In the genomic region with DNA sequence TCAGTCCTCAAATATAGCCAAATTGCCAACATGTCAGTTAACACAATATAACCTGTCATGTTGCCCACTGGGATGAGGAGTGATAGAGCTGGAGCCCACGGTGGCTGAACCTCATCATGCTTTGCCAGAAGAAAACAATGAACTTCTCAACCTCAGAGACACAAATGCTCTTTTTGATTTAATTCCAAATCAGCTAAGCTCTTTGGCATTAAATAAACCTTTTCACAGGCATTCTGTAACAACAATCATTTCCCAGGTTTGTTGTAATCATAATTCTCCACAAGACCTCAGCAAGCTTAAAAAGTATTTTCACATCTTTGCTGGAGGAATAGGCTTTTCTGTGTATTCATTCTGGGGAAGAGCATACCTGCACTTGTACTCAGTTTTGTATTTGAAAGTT, we compare ENCODE assay signal across 17 cellular contexts.
A peak's percentile ranks its signal among the peaks of the same experiment; 100 is the strongest.
DNase-seq lines count a peak whose midpoint lies in the region; ATAC-seq and TF ChIP-seq lines count a peak whose summit lies in the region.
"Had no signal": no experiment of that assay in that cellular context is flagged by ENCODE, and none has a peak within 500 bp of the region (broad histone marks: within the 10 kb centered on the region; RNA-seq: fewer than 3 reads in every experiment).

No MANE protein-coding gene starts in this region.

- H3K79me2 ChIP-seq in hepatocyte = no peaks in the 10 kb centered on the region

- H2AFZ ChIP-seq in hepatocyte = no peak overlapping the region

- H3K9ac ChIP-seq in subcutaneous abdominal adipose tissue (ENCODE audit: low read length in 5 of 5) = no peak overlapping the region

- WGBS in hepatocyte (ENCODE audit: low lambda C conversion rate, missing lambda C conversion rate) = 61% methylated on average over 1 of the region's 1 CpG
- 35 to 46% methylated on average over 1 of the region's 1 CpG for WGBS in esophagus squamous epithelium, 2 donors

- TF ChIP-seq CTCF in hepatocyte (IDR thresholded peaks at IDR 0.05; ENCODE audit: poor library complexity) (no peak), esophagus squamous epithelium (IDR thresholded peaks at IDR 0.05) (no peak)

- no peaks in the 10 kb centered on the region for H3K9me2 ChIP-seq in hepatocyte (replicated peaks; ENCODE audit: insufficient read depth)

- no peak for TF ChIP-seq POLR2A in esophagus squamous epithelium (IDR thresholded peaks at IDR 0.05)

- H3K9me3 ChIP-seq in hepatocyte (ENCODE audit: low read depth) (no peaks in the 10 kb centered on the region), subcutaneous abdominal adipose tissue (ENCODE audit: control insufficient read depth in 5 of 5, low read length in 5 of 5) (no peaks in the 10 kb centered on the region), esophagus squamous epithelium (no peaks in the 10 kb centered on the region)
- H3K9me3 ChIP-seq: BE2C had no signal

- no peak overlapping the region for H3K4me2 ChIP-seq in hepatocyte

- no peaks in the 10 kb centered on the region for H3K36me3 ChIP-seq in hepatocyte (replicated peaks; ENCODE audit: insufficient read depth, low read depth)
- H3K36me3 ChIP-seq in subcutaneous abdominal adipose tissue (ENCODE audit: control insufficient read depth in 5 of 5, insufficient read depth in 5 of 5, low read length in 5 of 5) = no peaks in the 10 kb centered on the region
- no peaks in the 10 kb centered on the region for H3K36me3 ChIP-seq in esophagus squamous epithelium
- H3K36me3 ChIP-seq: BE2C had no signal

- DNase-seq in hepatocyte (ENCODE audit: low spot score) (no peak), esophagus squamous epithelium (lab: John Stamatoyannopoulos, UW) (no peak), NCI-H526 (lab: John Stamatoyannopoulos, UW) (no peak)
- DNase-seq: BE2C; CD8-positive, alpha-beta T cell; DMS 273 treated with DMSO at 0.1 percent for 48 hours; KG1; MG63; NCI-H1105 treated with DMSO at 0.1 percent for 48 hours; NCI-H187 treated with DMSO at 0.1 percent for 48 hours; NCI-H446 treated with DMSO at 0.1 percent for 48 hours; SHP77 treated with DMSO at 0.1 percent for 48 hours had no signal

- H3K27me3 ChIP-seq in hepatocyte (no peaks in the 10 kb centered on the region), subcutaneous abdominal adipose tissue (ENCODE audit: control insufficient read depth in 5 of 5, insufficient read depth in 4 of 5, low read length in 5 of 5) (no peaks in the 10 kb centered on the region), esophagus squamous epithelium (no peaks in the 10 kb centered on the region)
- H3K27me3 ChIP-seq: BE2C, MG63 had no signal

- peak overlapping the region; percentile 41 for H3K27ac ChIP-seq in hepatocyte
- peak overlapping the region; percentile 25 for H3K27ac ChIP-seq in subcutaneous abdominal adipose tissue (ENCODE audit: low read depth, low read length)
- no peak overlapping the region for H3K27ac ChIP-seq in esophagus squamous epithelium
- H3K27ac ChIP-seq: HL-60 had no signal

- intact Hi-C loops in esophagus squamous epithelium (cut with DNase I) = no loop called here

- H3K4me1 ChIP-seq in hepatocyte (ENCODE audit: insufficient read depth) (no peaks in the 10 kb centered on the region), subcutaneous abdominal adipose tissue (ENCODE audit: control insufficient read depth in 5 of 5, insufficient read depth in 5 of 5, low read length in 5 of 5) (peaks cover 0 to 12% (median 7%) of the 10 kb centered on the region in 5 donors), esophagus squamous epithelium (peaks cover 0 to 6% (median 0%) of the 10 kb centered on the region in 3 donors)

- H3K4me3 ChIP-seq in hepatocyte (no peak overlapping the region), subcutaneous abdominal adipose tissue (ENCODE audit: low read depth in 1 of 5, low read length in 5 of 5) (no peak overlapping the region), esophagus squamous epithelium (no peak overlapping the region)
- H3K4me3 ChIP-seq: MG63 had no signal

- peak; percentile 5 for ATAC-seq in GM21717 (IDR thresholded peaks at IDR 0.05; ENCODE audit: unreplicated experiment)
- ATAC-seq in SK-N-SH treated with all-trans-retinoic acid at 6 μM for 48 hours = peak; percentile 53
- ATAC-seq in GM18498 (IDR thresholded peaks at IDR 0.05; ENCODE audit: unreplicated experiment) = no peak
- ATAC-seq: CD8-positive, alpha-beta T cell had no signal

- no peaks in the 10 kb centered on the region for H4K20me1 ChIP-seq in hepatocyte (ENCODE audit: insufficient read depth, poor library complexity, severe bottlenecking)

TF ChIP-seq in SK-N-SH treated with all-trans-retinoic acid at 6 μM for 48 hours, 23 proteins besides CTCF, POLR2A, EP300 and RAD21:
- no peak for TF ChIP-seq CSDC2 (CRISPR knock-in tag; IDR thresholded peaks at IDR 0.05)
- TF ChIP-seq CREB5 (CRISPR knock-in tag; IDR thresholded peaks at IDR 0.05; ENCODE audit: low read depth) = no peak
- no peak for TF ChIP-seq PPARA (CRISPR knock-in tag; IDR thresholded peaks at IDR 0.05; ENCODE audit: borderline replicate concordance)
- TF ChIP-seq ZC3H10 (CRISPR knock-in tag; IDR thresholded peaks at IDR 0.05) = no peak

Comparison
In these comparisons a context has a peak if more than half of its experiments do, and no peak if none do; other contexts are left out.
1. H3K27ac ChIP-seq: peak in hepatocyte (single experiment) and subcutaneous abdominal adipose tissue (single experiment); none in esophagus squamous epithelium (0 of 4).